Comparison of ENCODE assay signal across 8 cellular contexts in the genomic region with DNA sequence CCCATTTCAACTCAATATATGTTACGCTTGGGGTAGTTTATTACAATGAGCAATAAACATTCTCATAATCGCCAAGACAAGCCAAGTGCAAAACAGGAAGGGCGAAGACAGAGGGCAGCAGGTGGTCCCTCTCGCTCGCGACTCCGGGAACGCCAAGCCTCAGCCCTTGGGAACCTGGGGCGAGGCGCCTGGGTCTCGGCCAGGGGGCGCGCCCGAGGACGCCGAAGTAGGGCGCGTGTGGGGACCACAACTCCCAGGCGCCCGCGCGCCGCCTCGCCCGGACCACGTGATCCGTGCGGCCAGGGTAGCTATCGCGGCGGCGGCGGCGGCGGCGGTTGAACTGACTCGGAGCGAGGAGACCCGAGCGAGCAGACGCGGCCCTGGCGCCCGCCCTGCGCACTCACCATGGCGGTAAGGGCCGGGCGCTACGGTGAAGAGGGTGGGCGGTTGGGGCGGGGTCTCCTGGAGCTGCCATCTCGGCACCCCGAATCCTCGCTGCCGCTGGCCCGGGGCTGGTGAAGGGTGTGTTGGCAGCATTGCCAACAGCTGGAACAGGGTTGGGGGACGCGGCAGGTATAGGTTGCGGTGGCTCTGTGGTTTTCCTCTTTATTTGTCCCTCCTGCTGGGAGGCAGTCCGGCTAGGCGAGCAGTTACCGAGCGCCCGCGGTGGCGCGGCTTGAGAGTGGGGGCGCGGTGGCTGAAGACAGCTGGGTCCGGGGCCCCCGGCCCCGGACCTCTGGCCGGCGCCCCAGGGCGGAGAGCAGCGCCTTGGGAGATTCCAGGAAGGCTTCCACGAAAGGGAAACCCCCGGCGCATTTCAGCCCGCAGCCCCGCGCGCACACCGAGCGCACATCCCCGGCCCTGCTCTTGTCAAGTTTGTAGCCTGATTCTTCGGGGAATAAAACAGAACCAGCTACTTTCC. TPM values are rescaled to one million over a fixed set of nuclear protein-coding genes. Genes with fewer than 3 reads are reported as not detected.
A peak's percentile ranks its signal among the peaks of the same experiment; 100 is the strongest.
DNase-seq lines count a peak whose midpoint lies in the region; ATAC-seq, FAIRE-seq and TF ChIP-seq lines count a peak whose summit lies in the region.

A gene with protein sequence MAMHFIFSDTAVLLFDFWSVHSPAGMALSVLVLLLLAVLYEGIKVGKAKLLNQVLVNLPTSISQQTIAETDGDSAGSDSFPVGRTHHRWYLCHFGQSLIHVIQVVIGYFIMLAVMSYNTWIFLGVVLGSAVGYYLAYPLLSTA (plus strand): TSS at position 338 of the 922 bp plus-strand sequence. CDS start 68 bp downstream, at position 406.

- no CpG with 5 or more reads among the region's 87 CpGs for WGBS in neuronal stem cell (ENCODE audit: extremely low coverage in 2 of 2, insufficient read length in 2 of 2, insufficient replicate concordance in 1 of 2), 2 donors

- H3K27me3 Mint-ChIP-seq in GM23338 (ENCODE audit: insufficient read depth, low read depth, poor library complexity), result peaks cover 19% of the 10 kb centered on the region

- H3K27me3 ChIP-seq in GM23338 (ENCODE audit: insufficient read depth) (peaks cover 17% of the 10 kb centered on the region), neuronal stem cell (ENCODE audit: control insufficient read depth in 3 of 3, insufficient read depth in 3 of 3, low read depth in 1 of 3, low read length in 3 of 3) (peaks cover 0 to 29% (median 16%) of the 10 kb centered on the region in 3 experiments), subcutaneous abdominal adipose tissue (ENCODE audit: control insufficient read depth in 5 of 5, insufficient read depth in 4 of 5, low read length in 5 of 5) (no peaks in the 10 kb centered on the region)

- H3K36me3 ChIP-seq in GM23338 (ENCODE audit: insufficient read depth) (no peaks in the 10 kb centered on the region), neuronal stem cell (replicated peaks in 1 of 2; ENCODE audit: control insufficient read depth in 2 of 2, insufficient read depth in 2 of 2, low read length in 2 of 2) (no peaks in the 10 kb centered on the region), subcutaneous abdominal adipose tissue (ENCODE audit: control insufficient read depth in 5 of 5, insufficient read depth in 5 of 5, low read length in 5 of 5) (peaks cover 0 to 5% (median 0%) of the 10 kb centered on the region in 5 donors)

- peak; percentile 36 to 51 for TF ChIP-seq CTCF in GM23338 (conservative IDR thresholded peaks at IDR 0.05; ENCODE audit: low read depth in 2 of 2)
- TF ChIP-seq CTCF in LNCAP (IDR thresholded peaks at IDR 0.05), result peak; percentile 42; the same call in 1 of the 2 replicates

- H3K4me3 ChIP-seq in GM23338 (peak within 1 kb of the TSS; percentile 86), neuronal stem cell (ENCODE audit: low read length in 2 of 2) (peak within 1 kb of the TSS; percentile 62 to 81), subcutaneous abdominal adipose tissue (ENCODE audit: low read depth in 1 of 5, low read length in 5 of 5) (peak within 1 kb of the TSS; percentile 71 to 94 (median 92))

- H3K14ac ChIP-seq in neuronal stem cell (ENCODE audit: low read length), result no peak within 1 kb of the TSS

- FAIRE-seq in frontal cortex (lab: Jason Lieb, UNC), result no peak

- H3K27ac Mint-ChIP-seq in GM23338, result no peak within 1 kb of the TSS

- H3K9me3 Mint-ChIP-seq in GM23338, result no peaks in the 10 kb centered on the region

- H3K79me1 ChIP-seq in neuronal stem cell (ENCODE audit: low read depth, low read length), result no peaks in the 10 kb centered on the region

- H4K91ac ChIP-seq in neuronal stem cell (ENCODE audit: low read depth, low read length, poor library complexity), result no peak within 1 kb of the TSS

- ATAC-seq in GM23338, result peak; percentile 95

- no peaks in the 10 kb centered on the region for H3K36me3 Mint-ChIP-seq in GM23338 (ENCODE audit: low read depth)

- no peak within 1 kb of the TSS for H3K4ac ChIP-seq in neuronal stem cell (ENCODE audit: low read length)

- H2BK120ac ChIP-seq in neuronal stem cell (ENCODE audit: low read depth, low read length), result no peak within 1 kb of the TSS

- H2BK15ac ChIP-seq in neuronal stem cell (ENCODE audit: low read length), result peak within 1 kb of the TSS; percentile 51

- no peaks in the 10 kb centered on the region for H3K79me2 ChIP-seq in GM23338 (replicated peaks; ENCODE audit: insufficient read depth)

- H3K4me3 Mint-ChIP-seq in GM23338, result peak within 1 kb of the TSS; percentile 79

- no peaks in the 10 kb centered on the region for H3F3A ChIP-seq in GM23338 (replicated peaks; ENCODE audit: low read depth)

- H3K4me2 ChIP-seq in GM23338, result peak within 1 kb of the TSS; percentile 77
- H3K4me2 ChIP-seq in neuronal stem cell (ENCODE audit: insufficient read depth, low read length, poor library complexity, severe bottlenecking), result peak within 1 kb of the TSS; percentile 85

- H3K4me1 ChIP-seq in GM23338 (ENCODE audit: insufficient read depth) (peaks cover under 1% of the 10 kb centered on the region), neuronal stem cell (ENCODE audit: control insufficient read depth in 2 of 2, insufficient read depth in 1 of 2, low read depth in 1 of 2, low read length in 2 of 2) (no peaks in the 10 kb centered on the region), subcutaneous abdominal adipose tissue (ENCODE audit: control insufficient read depth in 5 of 5, insufficient read depth in 5 of 5, low read length in 5 of 5) (peaks cover 7 to 53% (median 51%) of the 10 kb centered on the region in 5 donors)

- H2BK5ac ChIP-seq in neuronal stem cell (ENCODE audit: low read length), result peak within 1 kb of the TSS; percentile 62

- H3K9ac ChIP-seq in neuronal stem cell (ENCODE audit: low read depth, low read length, poor library complexity) (peak within 1 kb of the TSS; percentile 82), subcutaneous abdominal adipose tissue (ENCODE audit: low read length in 5 of 5) (peak within 1 kb of the TSS; percentile 63 to 96 (median 92))

- no peak within 1 kb of the TSS for H2AK5ac ChIP-seq in neuronal stem cell (ENCODE audit: low read depth, low read length)

- H4K8ac ChIP-seq in neuronal stem cell (ENCODE audit: low read depth, low read length), result no peak within 1 kb of the TSS

- no peaks in the 10 kb centered on the region for H4K20me1 ChIP-seq in GM23338 (replicated peaks; ENCODE audit: insufficient read depth)

- peak; percentile 86 for DNase-seq in EL
- peak; percentile 96 for DNase-seq in GM23338 (ENCODE audit: low spot score)
- peak; percentile 41 for DNase-seq in SHP77 treated with DMSO at 0.1 percent for 48 hours (lab: John Stamatoyannopoulos, UW)
- DNase-seq in activated naive CD4-positive, alpha-beta T cell (lab: John Stamatoyannopoulos, UW), result peak; percentile 64 to 79 (median 72)
- DNase-seq in frontal cortex (ENCODE audit: low spot score in 2 of 2), result peak; percentile 86 to 89
- peak; percentile 85 for DNase-seq in neuronal stem cell (ENCODE audit: low spot score)

- H3K23ac ChIP-seq in neuronal stem cell (ENCODE audit: low read depth, low read length, poor library complexity), result peak within 1 kb of the TSS; percentile 29

- H3K4me1 Mint-ChIP-seq in GM23338, result peaks cover 19% of the 10 kb centered on the region

- H3K9me3 ChIP-seq in neuronal stem cell (replicated peaks in 1 of 2; ENCODE audit: control insufficient read depth in 2 of 2, insufficient read depth in 1 of 2, low read depth in 1 of 2, low read length in 2 of 2), result no peaks in the 10 kb centered on the region
- no peaks in the 10 kb centered on the region for H3K9me3 ChIP-seq in subcutaneous abdominal adipose tissue (ENCODE audit: control insufficient read depth in 5 of 5, low read length in 5 of 5)

- no peaks in the 10 kb centered on the region for H3K9me2 ChIP-seq in GM23338 (ENCODE audit: insufficient read depth)

- H2AFZ ChIP-seq in GM23338 (peak within 1 kb of the TSS; percentile 96), neuronal stem cell (ENCODE audit: low read length) (peak within 1 kb of the TSS; percentile 94)

- H3K18ac ChIP-seq in neuronal stem cell (ENCODE audit: low read length), result peak within 1 kb of the TSS; percentile 93

- H2BK12ac ChIP-seq in neuronal stem cell (ENCODE audit: low read length), result no peak within 1 kb of the TSS

- no peak within 1 kb of the TSS for H3K27ac ChIP-seq in GM23338 (ENCODE audit: low read depth)
- H3K27ac ChIP-seq in neuronal stem cell (replicated peaks; ENCODE audit: low read length), result no peak within 1 kb of the TSS
- H3K27ac ChIP-seq in subcutaneous abdominal adipose tissue (ENCODE audit: low read depth, low read length), result peak within 1 kb of the TSS; percentile 91

TF ChIP-seq in GM23338, 12 proteins besides CTCF, POLR2A, EP300 and RAD21 (continues in another document):
- peak; percentile 67 for TF ChIP-seq POLR2AphosphoS5 (IDR thresholded peaks at IDR 0.05; ENCODE audit: low read depth)

RNA-seq across cellular contexts. Expression of the gene that starts here (rescaled TPM):
- total RNA-seq in GM23338 (2014; rRNA removed; shearing (Covaris generic)), result 1.3 and 3.8 TPM in 2 replicates
- 1.4 and 1.8 TPM in 2 replicates for polyA plus RNA-seq in GM23338 (2016; fragmentation: Nextera tagmentation; extraction: Ambion mirVana)
- total RNA-seq in frontal cortex, result 6.9 TPM
- polyA plus RNA-seq in neuronal stem cell (2013, experiment 1 of 2), result 0.70 TPM
- 0.65 TPM for polyA plus RNA-seq in neuronal stem cell (2013, experiment 2 of 2)

Comparison
In these comparisons a context has a peak if more than half of its experiments do, and no peak if none do; other contexts are left out.
1. DNase-seq: peak in every context shown above with its lines; median percentile 96 in GM23338; 88 in frontal cortex; 86 in EL; 85 in neuronal stem cell; 72 in activated naive CD4-positive, alpha-beta T cell; 41 in SHP77 treated with DMSO at 0.1 percent for 48 hours.